ENCODE assay signal across 8 cellular contexts in the genomic region with DNA sequence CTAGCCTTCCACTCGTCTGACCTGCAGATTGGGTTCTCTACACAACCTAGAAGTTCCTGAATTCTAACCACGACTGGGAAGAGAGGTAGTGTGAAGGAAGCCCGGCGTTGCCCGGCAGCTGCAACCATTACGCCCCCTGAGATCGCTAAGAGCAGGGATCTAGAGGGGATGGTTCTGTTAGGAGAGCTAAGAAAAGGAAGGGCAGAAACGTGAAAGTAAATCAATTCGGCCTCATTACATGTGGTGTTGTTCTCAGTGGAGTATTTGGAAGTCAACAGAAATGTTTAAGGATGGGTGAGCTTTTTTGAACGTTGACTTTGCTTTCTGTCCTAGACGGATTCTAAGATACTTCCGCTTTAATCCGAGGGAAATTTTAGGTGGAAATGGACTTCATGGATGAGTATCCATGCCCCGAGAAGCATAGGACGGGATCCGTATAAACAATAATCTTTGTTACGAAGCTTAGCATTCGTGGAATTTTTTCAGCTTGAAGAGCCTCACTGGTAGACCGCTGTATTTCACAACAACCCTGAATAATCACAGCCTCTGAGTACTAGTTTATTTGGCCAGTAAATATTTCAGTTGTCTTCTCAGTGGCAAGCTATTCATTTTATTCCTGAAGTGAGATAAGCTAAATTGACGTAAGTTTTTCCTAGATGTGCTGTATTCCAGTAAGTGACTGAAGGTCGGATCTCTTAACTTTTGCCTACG. TPM values are rescaled to one million over a fixed set of nuclear protein-coding genes. Genes with fewer than 3 reads are reported as not detected.
DNase-seq lines count a peak whose midpoint lies in the region; ATAC-seq and TF ChIP-seq lines count a peak whose summit lies in the region.

No MANE protein-coding gene starts in this region.

- H3K27me3 ChIP-seq in DOHH2 (ENCODE audit: control insufficient read depth, low read length) (no peaks in the 10 kb centered on the region), cardiac muscle cell (no peaks in the 10 kb centered on the region), rectal smooth muscle tissue (ENCODE audit: control insufficient read depth, insufficient read depth, low read length) (no peaks in the 10 kb centered on the region)

- TF ChIP-seq CTCF in DOHH2 (IDR thresholded peaks at IDR 0.05; ENCODE audit: low read depth, low read length, poor library complexity, severe bottlenecking) (peak; percentile 35), cardiac muscle cell (IDR thresholded peaks at IDR 0.05; ENCODE audit: low read depth, low read length) (no peak)

- peak overlapping the region; percentile 100 for H3K27ac Mint-ChIP-seq in activated CD8-positive, alpha-beta T cell treated with anti-CD3 and anti-CD28 coated beads, Interleukin-2, amount 10 ng/mL, durations not matched to agents 7 days and 5 days

- peaks cover 57% of the 10 kb centered on the region for H3K36me3 Mint-ChIP-seq in activated CD8-positive, alpha-beta T cell treated with anti-CD3 and anti-CD28 coated beads, Interleukin-2, amount 10 ng/mL, durations not matched to agents 7 days and 5 days (ENCODE audit: low read depth)

- H3K9me3 ChIP-seq in DOHH2 (ENCODE audit: control insufficient read depth, insufficient read depth, low read length) = no peaks in the 10 kb centered on the region
- H3K9me3 ChIP-seq in cardiac muscle cell (ENCODE audit: low read depth) = no peaks in the 10 kb centered on the region

- H3K36me3 ChIP-seq in DOHH2 (ENCODE audit: control insufficient read depth, low read length) (peaks cover 76% of the 10 kb centered on the region), cardiac muscle cell (peaks cover 5% of the 10 kb centered on the region), rectal smooth muscle tissue (ENCODE audit: control insufficient read depth, insufficient read depth, low read length) (no peaks in the 10 kb centered on the region)

- H3K4me1 ChIP-seq in DOHH2 (ENCODE audit: control insufficient read depth, low read length) (peaks cover 68% of the 10 kb centered on the region), cardiac muscle cell (ENCODE audit: low read depth) (peaks cover 7% of the 10 kb centered on the region), rectal smooth muscle tissue (ENCODE audit: control insufficient read depth, insufficient read depth, low read length) (peaks cover 11% of the 10 kb centered on the region)

- H3K27me3 Mint-ChIP-seq in activated CD8-positive, alpha-beta T cell treated with anti-CD3 and anti-CD28 coated beads, Interleukin-2, amount 10 ng/mL, durations not matched to agents 7 days and 5 days (ENCODE audit: low read depth) = no peaks in the 10 kb centered on the region

- POLR2A ChIA-PET in activated CD8-positive, alpha-beta T cell treated with anti-CD3 and anti-CD28 coated beads, Interleukin-2, amount 10 ng/mL, durations not matched to agents 7 days and 5 days (lab: Charles Lee) = interaction anchor here (0.8 to 2.4 kb wide), 4 partner anchors 34 to 98 kb away, joined by 4 to 17 read pairs (median 4); partner anchors contain the start of genes KMT2A and UBE4A

- H4K20me1 ChIP-seq in DOHH2 (ENCODE audit: control insufficient read depth, insufficient read depth, low read depth, low read length) = peaks cover 35% of the 10 kb centered on the region

- H3K4me3 ChIP-seq in DOHH2 (ENCODE audit: low read length) = peak overlapping the region; percentile 92
- H3K4me3 ChIP-seq in cardiac muscle cell = peak overlapping the region; percentile 94
- H3K4me3 ChIP-seq in rectal smooth muscle tissue (ENCODE audit: low read length) = peak overlapping the region; percentile 96

- H3K27ac ChIP-seq in DOHH2 (ENCODE audit: low read depth, low read length) (peak overlapping the region; percentile 64), cardiac muscle cell (peak overlapping the region; percentile 94), rectal smooth muscle tissue (ENCODE audit: low read depth, low read length) (peak overlapping the region; percentile 92)

- H3K4me3 Mint-ChIP-seq in activated CD8-positive, alpha-beta T cell treated with anti-CD3 and anti-CD28 coated beads, Interleukin-2, amount 10 ng/mL, durations not matched to agents 7 days and 5 days = peak overlapping the region; percentile 98

- CTCF ChIA-PET in activated CD8-positive, alpha-beta T cell treated with anti-CD3 and anti-CD28 coated beads, Interleukin-2, amount 10 ng/mL, durations not matched to agents 7 days and 5 days (lab: Charles Lee) = interaction anchor here (0.6 to 1.8 kb wide), 13 partner anchors 11 to 596 kb away, joined by 3 to 9 read pairs (median 4); partner anchors contain the start of genes CENATAC and KMT2A

- peak overlapping the region; percentile 82 for H3K9ac ChIP-seq in rectal smooth muscle tissue (ENCODE audit: low read length)

- H3K9me3 Mint-ChIP-seq in activated CD8-positive, alpha-beta T cell treated with anti-CD3 and anti-CD28 coated beads, Interleukin-2, amount 10 ng/mL, durations not matched to agents 7 days and 5 days (ENCODE audit: insufficient read depth) = no peaks in the 10 kb centered on the region

- H3K79me2 ChIP-seq in DOHH2 (ENCODE audit: control insufficient read depth, low read length) = peaks cover 63% of the 10 kb centered on the region

- H3K9me2 ChIP-seq in DOHH2 (replicated peaks; ENCODE audit: control insufficient read depth, low read length) = no peaks in the 10 kb centered on the region

- peaks cover 19% of the 10 kb centered on the region for H3F3A ChIP-seq in DOHH2 (ENCODE audit: control insufficient read depth, insufficient read depth)

- DNase-seq in activated CD8-positive, alpha-beta T cell treated with anti-CD3 and anti-CD28 coated beads, Interleukin-2, amount 10 ng/mL, durations not matched to agents 7 days and 5 days = no peak
- DNase-seq in cardiac muscle cell (ENCODE audit: low read depth in 1 of 2, low spot score in 1 of 2) (peak in 1 of 2 donors; percentile 94), NCI-H526 treated with DMSO at 0.1 percent for 48 hours (lab: John Stamatoyannopoulos, UW) (no peak), NCI-H2029 (lab: John Stamatoyannopoulos, UW) (no peak)

- peaks cover 67% of the 10 kb centered on the region for H3K4me1 Mint-ChIP-seq in activated CD8-positive, alpha-beta T cell treated with anti-CD3 and anti-CD28 coated beads, Interleukin-2, amount 10 ng/mL, durations not matched to agents 7 days and 5 days (ENCODE audit: low read depth)

- ATAC-seq in HG03378 (IDR thresholded peaks at IDR 0.05; ENCODE audit: unreplicated experiment) (peak; percentile 7), GM19463 (IDR thresholded peaks at IDR 0.05; ENCODE audit: unreplicated experiment) (no peak)
- ATAC-seq in activated CD8-positive, alpha-beta T cell treated with anti-CD3 and anti-CD28 coated beads, Interleukin-2, amount 10 ng/mL, durations not matched to agents 7 days and 5 days = peak; percentile 8

- H3K4me2 ChIP-seq in DOHH2 (ENCODE audit: low read length) = peak overlapping the region; percentile 86

RNA-seq across cellular contexts. Expression of gene ATP5MG, which starts 0.6 kb away (rescaled TPM):
- total RNA-seq in activated CD8-positive, alpha-beta T cell treated with anti-CD3 and anti-CD28 coated beads, Interleukin-2, amount 10 ng/mL, durations not matched to agents 7 days and 5 days = 100 to 1,000 TPM; 275 to 298 TPM
- 65.3 and 90.5 TPM in 2 replicates for total RNA-seq in cardiac muscle cell
- 734 and 884 TPM in 2 replicates for polyA plus RNA-seq in cardiac muscle cell

RNA-seq across cellular contexts. Expression of gene KMT2A, which starts 34.3 kb away (rescaled TPM):
- total RNA-seq in activated CD8-positive, alpha-beta T cell treated with anti-CD3 and anti-CD28 coated beads, Interleukin-2, amount 10 ng/mL, durations not matched to agents 7 days and 5 days = 10 to 100 TPM; 83.1 to 86.7 TPM
- total RNA-seq in cardiac muscle cell = 23.4 and 48.2 TPM in 2 replicates
- 28.0 and 31.6 TPM in 2 replicates for polyA plus RNA-seq in cardiac muscle cell

RNA-seq across cellular contexts. Expression of gene UBE4A, which starts 42.6 kb away (rescaled TPM):
- total RNA-seq in activated CD8-positive, alpha-beta T cell treated with anti-CD3 and anti-CD28 coated beads, Interleukin-2, amount 10 ng/mL, durations not matched to agents 7 days and 5 days = 10 to 100 TPM; 38.5 to 39.8 TPM
- 23.6 and 25.9 TPM in 2 replicates for total RNA-seq in cardiac muscle cell
- polyA plus RNA-seq in cardiac muscle cell = 17.4 and 26.6 TPM in 2 replicates

RNA-seq across cellular contexts. Expression of gene CD3G, which starts 57.9 kb away (rescaled TPM):
- total RNA-seq in activated CD8-positive, alpha-beta T cell treated with anti-CD3 and anti-CD28 coated beads, Interleukin-2, amount 10 ng/mL, durations not matched to agents 7 days and 5 days = 100 to 1,000 TPM; 227 to 232 TPM
- total RNA-seq in cardiac muscle cell = not detected in 2 replicates
- not detected in 2 replicates for polyA plus RNA-seq in cardiac muscle cell

RNA-seq across cellular contexts. Expression of gene CD3D, which starts 59.5 kb away (rescaled TPM):
- 100 to 1,000 TPM; 541 to 588 TPM for total RNA-seq in activated CD8-positive, alpha-beta T cell treated with anti-CD3 and anti-CD28 coated beads, Interleukin-2, amount 10 ng/mL, durations not matched to agents 7 days and 5 days
- not detected in 2 replicates for total RNA-seq in cardiac muscle cell
- polyA plus RNA-seq in cardiac muscle cell = not detected in 2 replicates
